Comparison of ENCODE assay signal across 23 cellular contexts in the genomic region with DNA sequence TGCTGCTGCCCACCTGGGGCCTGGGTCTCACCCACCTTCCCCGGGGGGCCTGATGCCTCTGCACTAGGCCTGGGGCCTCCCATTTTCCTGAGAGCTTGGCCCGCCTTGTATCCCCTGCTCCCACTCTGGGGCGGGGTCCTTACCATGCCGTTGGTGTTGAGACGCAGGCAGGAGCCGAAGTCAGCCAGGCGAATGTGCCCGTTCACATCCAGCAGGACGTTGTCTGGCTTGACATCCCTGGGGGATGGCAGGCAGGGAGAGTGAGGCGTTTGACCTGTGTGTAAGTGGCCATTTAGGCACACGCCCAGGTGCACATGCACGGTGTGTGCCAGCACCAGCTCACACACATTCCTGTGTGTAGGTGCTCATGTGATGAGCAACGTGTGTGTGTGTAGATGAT. TPM values are rescaled to one million over a fixed set of nuclear protein-coding genes. Genes with fewer than 3 reads are reported as not detected.
A peak's percentile ranks its signal among the peaks of the same experiment; 100 is the strongest.
DNase-seq lines count a peak whose midpoint lies in the region; ATAC-seq, FAIRE-seq and TF ChIP-seq lines count a peak whose summit lies in the region.
"Had no signal": no experiment of that assay in that cellular context is flagged by ENCODE, and none has a peak within 500 bp of the region (broad histone marks: within the 10 kb centered on the region; RNA-seq: fewer than 3 reads in every experiment).

No MANE protein-coding gene starts in this region.

- intact Hi-C loops in spleen (cut with DNase I; ENCODE audit: low total_unique reads), result no loop called here
- intact Hi-C loops in activated CD4-positive, alpha-beta T cell treated with anti-CD3 and anti-CD28 coated beads, Interleukin-2, amount 10 ng/mL, durations not matched to agents 24 days and 14 days (cut with micrococcal nuclease), result no loop called here
- intact Hi-C loops in activated CD8-positive, alpha-beta T cell treated with anti-CD3 and anti-CD28 coated beads for 36 hours (cut with micrococcal nuclease), result no loop called here

- H3K4me3 ChIP-seq in bronchial epithelial cell (ENCODE audit: low read depth, low read length) (no peak overlapping the region), spleen (no peak overlapping the region)

- no peaks in the 10 kb centered on the region for H3K27me3 ChIP-seq in bronchial epithelial cell (ENCODE audit: control insufficient read depth, insufficient read depth, low read length)
- H3K27me3 ChIP-seq in spleen (replicated peaks in 1 of 7), result no peaks in the 10 kb centered on the region
- H3K27me3 ChIP-seq: BE2C had no signal

- ATAC-seq in WTC11 (no peak), HG02970 (IDR thresholded peaks at IDR 0.05; ENCODE audit: low FRiP score, unreplicated experiment) (no peak)
- no peak for ATAC-seq in activated CD8-positive, alpha-beta T cell treated with anti-CD3 and anti-CD28 coated beads for 36 hours
- ATAC-seq: HCT116 had no signal

- DNase-seq in WTC11 (ENCODE audit: low spot score) (no peak), bronchial epithelial cell (ENCODE audit: low read depth) (no peak), neural crest cell (ENCODE audit: low read depth, low spot score) (no peak), spleen (peak; percentile 69), HT-29 (ENCODE audit: low spot score) (no peak)
- DNase-seq in activated CD4-positive, alpha-beta T cell treated with anti-CD3 and anti-CD28 coated beads, Interleukin-2, amount 10 ng/mL, durations not matched to agents 24 days and 14 days, result no peak
- DNase-seq in activated CD8-positive, alpha-beta T cell treated with anti-CD3 and anti-CD28 coated beads for 36 hours, result no peak
- DNase-seq: ACHN; BE2C; C1 segment of cervical spinal cord; CD4-positive, CD25-positive, alpha-beta regulatory T cell; CD8-positive, alpha-beta memory T cell; COR-L47; DMS153; DMS79; GDM1; GOT3; H7; HFFc6 had no signal

- no peak overlapping the region for H3K27ac ChIP-seq in spleen

- CTCF ChIA-PET in WTC11 (lab: Charles Lee), result interaction anchor here (1.6 kb wide), 1 partner anchor 10 kb away, joined by 4 read pairs; no protein-coding TSS in a partner anchor
- CTCF ChIA-PET in activated CD8-positive, alpha-beta T cell treated with anti-CD3 and anti-CD28 coated beads for 36 hours (lab: Charles Lee), result interaction anchor here (1.6 kb wide), 1 partner anchor 9 kb away, joined by 4 read pairs; no protein-coding TSS in a partner anchor

- TF ChIP-seq CTCF in WTC11 (IDR thresholded peaks at IDR 0.05) (no peak), bronchial epithelial cell (IDR thresholded peaks at IDR 0.05; ENCODE audit: insufficient read depth, low read length, severe bottlenecking) (no peak), neural crest cell (conservative IDR thresholded peaks at IDR 0.05) (no peak), spleen (IDR thresholded peaks at IDR 0.05 in 8 of 11, conservative IDR thresholded peaks at IDR 0.05 in 3 of 11) (no peak)
- TF ChIP-seq CTCF in activated CD8-positive, alpha-beta T cell treated with anti-CD3 and anti-CD28 coated beads for 36 hours (IDR thresholded peaks at IDR 0.05), result no peak

- peaks cover 3% of the 10 kb centered on the region; the same call in 1 of the 2 replicates for H3K36me3 Mint-ChIP-seq in WTC11
- no peaks in the 10 kb centered on the region for H3K36me3 Mint-ChIP-seq in neural crest cell (ENCODE audit: low read depth)
- H3K36me3 Mint-ChIP-seq in activated CD4-positive, alpha-beta T cell treated with anti-CD3 and anti-CD28 coated beads, Interleukin-2, amount 10 ng/mL, durations not matched to agents 24 days and 14 days (ENCODE audit: low read depth), result no peaks in the 10 kb centered on the region
- H3K36me3 Mint-ChIP-seq in activated CD8-positive, alpha-beta T cell treated with anti-CD3 and anti-CD28 coated beads for 36 hours (ENCODE audit: low read depth), result no peaks in the 10 kb centered on the region

- H3K9me3 ChIP-seq in spleen, result no peaks in the 10 kb centered on the region
- H3K9me3 ChIP-seq: BE2C had no signal

- H3K9me3 Mint-ChIP-seq in WTC11 (no peaks in the 10 kb centered on the region), neural crest cell (no peaks in the 10 kb centered on the region)
- no peaks in the 10 kb centered on the region for H3K9me3 Mint-ChIP-seq in activated CD4-positive, alpha-beta T cell treated with anti-CD3 and anti-CD28 coated beads, Interleukin-2, amount 10 ng/mL, durations not matched to agents 24 days and 14 days
- no peaks in the 10 kb centered on the region for H3K9me3 Mint-ChIP-seq in activated CD8-positive, alpha-beta T cell treated with anti-CD3 and anti-CD28 coated beads for 36 hours
- H3K9me3 Mint-ChIP-seq: CD4-positive, CD25-positive, alpha-beta regulatory T cell; CD8-positive, alpha-beta memory T cell; HFFc6 had no signal

- no peaks in the 10 kb centered on the region for H3K27me3 Mint-ChIP-seq in WTC11 (ENCODE audit: low read depth)
- peaks cover 10% of the 10 kb centered on the region for H3K27me3 Mint-ChIP-seq in neural crest cell (ENCODE audit: low read depth)
- peaks cover 2% of the 10 kb centered on the region for H3K27me3 Mint-ChIP-seq in activated CD4-positive, alpha-beta T cell treated with anti-CD3 and anti-CD28 coated beads, Interleukin-2, amount 10 ng/mL, durations not matched to agents 24 days and 14 days
- no peaks in the 10 kb centered on the region for H3K27me3 Mint-ChIP-seq in activated CD8-positive, alpha-beta T cell treated with anti-CD3 and anti-CD28 coated beads for 36 hours
- H3K27me3 Mint-ChIP-seq: CD8-positive, alpha-beta memory T cell had no signal

- peaks cover 39% of the 10 kb centered on the region for H3K36me3 ChIP-seq in bronchial epithelial cell (ENCODE audit: control insufficient read depth, insufficient read depth, low read length)
- peaks cover 0 to 29% (median 0%) of the 10 kb centered on the region in 6 donors for H3K36me3 ChIP-seq in spleen
- H3K36me3 ChIP-seq: BE2C had no signal

- FAIRE-seq in bronchial epithelial cell (lab: Jason Lieb, UNC), result peak; percentile 94
- FAIRE-seq: A204.1, D721Med had no signal

- H3K27ac Mint-ChIP-seq in WTC11, result peak overlapping the region; percentile 62; the same call in 1 of the 2 replicates
- H3K27ac Mint-ChIP-seq in neural crest cell (ENCODE audit: unreplicated experiment), result peak overlapping the region; percentile 60
- no peak overlapping the region for H3K27ac Mint-ChIP-seq in activated CD4-positive, alpha-beta T cell treated with anti-CD3 and anti-CD28 coated beads, Interleukin-2, amount 10 ng/mL, durations not matched to agents 24 days and 14 days
- H3K27ac Mint-ChIP-seq in activated CD8-positive, alpha-beta T cell treated with anti-CD3 and anti-CD28 coated beads for 36 hours, result no peak overlapping the region
- H3K27ac Mint-ChIP-seq: CD4-positive, CD25-positive, alpha-beta regulatory T cell; HFFc6 had no signal

- peaks cover 0 to 23% (median 12%) of the 10 kb centered on the region in 6 donors for H3K4me1 ChIP-seq in spleen
- H3K4me1 ChIP-seq: BE2C had no signal

- H3K4me3 Mint-ChIP-seq in WTC11 (no peak overlapping the region), neural crest cell (no peak overlapping the region)
- no peak overlapping the region for H3K4me3 Mint-ChIP-seq in activated CD4-positive, alpha-beta T cell treated with anti-CD3 and anti-CD28 coated beads, Interleukin-2, amount 10 ng/mL, durations not matched to agents 24 days and 14 days
- H3K4me3 Mint-ChIP-seq in activated CD8-positive, alpha-beta T cell treated with anti-CD3 and anti-CD28 coated beads for 36 hours, result no peak overlapping the region
- H3K4me3 Mint-ChIP-seq: HFFc6 had no signal

- TF ChIP-seq POLR2A in spleen (IDR thresholded peaks at IDR 0.05), result no peak

- H3K4me1 Mint-ChIP-seq in WTC11 (peaks cover 23% of the 10 kb centered on the region), neural crest cell (peaks cover 9% of the 10 kb centered on the region)
- peaks cover 8% of the 10 kb centered on the region for H3K4me1 Mint-ChIP-seq in activated CD4-positive, alpha-beta T cell treated with anti-CD3 and anti-CD28 coated beads, Interleukin-2, amount 10 ng/mL, durations not matched to agents 24 days and 14 days
- peaks cover 8% of the 10 kb centered on the region for H3K4me1 Mint-ChIP-seq in activated CD8-positive, alpha-beta T cell treated with anti-CD3 and anti-CD28 coated beads for 36 hours (ENCODE audit: low read depth)

- POLR2A ChIA-PET in WTC11 (lab: Charles Lee), result no interaction called here
- POLR2A ChIA-PET in activated CD8-positive, alpha-beta T cell treated with anti-CD3 and anti-CD28 coated beads for 36 hours (lab: Charles Lee), result no interaction called here

- WGBS in spleen, 5 donors, result 90 to 91% (median 90%) methylated on average over 11 to 13 of the region's 13 CpGs

RNA-seq across cellular contexts. Expression of a gene that starts 5.1 kb away (rescaled TPM):
- 14.9 to 21.6 TPM (median 17.3 TPM) in 3 replicates for total RNA-seq in WTC11 (2021)
- 16.6 and 23.0 TPM in 2 replicates for total RNA-seq in bronchial epithelial cell
- 3.0 and 3.5 TPM in 2 replicates for total RNA-seq in neural crest cell
- 1 to 10 TPM; 1.9 to 4.6 (median 2.6) TPM for total RNA-seq in spleen
- 1 to 10 TPM in 2 of 3 donors, under 1 TPM in 1; 0.74 to 2.0 (median 1.0) TPM for polyA plus RNA-seq in spleen
- 0.05 TPM in 2 replicates for total RNA-seq in activated CD4-positive, alpha-beta T cell treated with anti-CD3 and anti-CD28 coated beads, Interleukin-2, amount 10 ng/mL, durations not matched to agents 24 days and 14 days
- 22.7 and 24.7 TPM in 2 replicates for total RNA-seq in HT-29 (2014; rRNA removed; shearing (Covaris generic))
- total RNA-seq in activated CD8-positive, alpha-beta T cell treated with anti-CD3 and anti-CD28 coated beads for 36 hours, result under 1 TPM; 0.31 to 0.61 TPM

RNA-seq across cellular contexts. Expression of a gene that starts 29.0 kb away (rescaled TPM):
- total RNA-seq in WTC11 (2021), result 47.1 to 53.3 TPM (median 51.2 TPM) in 3 replicates
- total RNA-seq in bronchial epithelial cell, result 5.5 and 8.3 TPM in 2 replicates
- total RNA-seq in neural crest cell, result 54.8 and 57.9 TPM in 2 replicates
- 10 to 100 TPM; 20.1 to 33.6 (median 28.2) TPM for total RNA-seq in spleen
- polyA plus RNA-seq in spleen, result 10 to 100 TPM; 17.8 to 27.6 (median 20.5) TPM
- total RNA-seq in activated CD4-positive, alpha-beta T cell treated with anti-CD3 and anti-CD28 coated beads, Interleukin-2, amount 10 ng/mL, durations not matched to agents 24 days and 14 days, result 36.7 and 39.1 TPM in 2 replicates
- 35.1 and 38.0 TPM in 2 replicates for total RNA-seq in HT-29 (2014; rRNA removed; shearing (Covaris generic))
- 10 to 100 TPM; 25.8 to 29.0 TPM for total RNA-seq in activated CD8-positive, alpha-beta T cell treated with anti-CD3 and anti-CD28 coated beads for 36 hours

RNA-seq across cellular contexts. Expression of a gene that starts 36.3 kb away (rescaled TPM):
- 24.5 to 31.6 TPM (median 28.3 TPM) in 3 replicates for total RNA-seq in WTC11 (2021)
- 6.8 and 7.0 TPM in 2 replicates for total RNA-seq in bronchial epithelial cell
- 13.1 and 14.6 TPM in 2 replicates for total RNA-seq in neural crest cell
- 100 to 1,000 TPM in 1 of 7 donors, 10 to 100 TPM in 6; 41.5 to 106 (median 57.4) TPM for total RNA-seq in spleen
- polyA plus RNA-seq in spleen, result 10 to 100 TPM; 40.8 to 70.8 (median 63.8) TPM
- total RNA-seq in activated CD4-positive, alpha-beta T cell treated with anti-CD3 and anti-CD28 coated beads, Interleukin-2, amount 10 ng/mL, durations not matched to agents 24 days and 14 days, result 63.5 and 67.3 TPM in 2 replicates
- 44.4 and 57.0 TPM in 2 replicates for total RNA-seq in HT-29 (2014; rRNA removed; shearing (Covaris generic))
- 10 to 100 TPM; 56.4 to 58.0 TPM for total RNA-seq in activated CD8-positive, alpha-beta T cell treated with anti-CD3 and anti-CD28 coated beads for 36 hours

RNA-seq across cellular contexts. Expression of a gene that starts 39.1 kb away (rescaled TPM):
- 29.9 to 38.1 TPM (median 35.2 TPM) in 3 replicates for total RNA-seq in WTC11 (2021)
- 32.9 and 40.7 TPM in 2 replicates for total RNA-seq in bronchial epithelial cell
- total RNA-seq in neural crest cell, result 74.2 and 77.2 TPM in 2 replicates
- 100 to 1,000 TPM; 117 to 337 (median 201) TPM for total RNA-seq in spleen
- 10 to 100 TPM; 51.9 to 93.9 (median 53.7) TPM for polyA plus RNA-seq in spleen
- total RNA-seq in activated CD4-positive, alpha-beta T cell treated with anti-CD3 and anti-CD28 coated beads, Interleukin-2, amount 10 ng/mL, durations not matched to agents 24 days and 14 days, result 93.0 and 101 TPM in 2 replicates
- 118 and 123 TPM in 2 replicates for total RNA-seq in HT-29 (2014; rRNA removed; shearing (Covaris generic))
- total RNA-seq in activated CD8-positive, alpha-beta T cell treated with anti-CD3 and anti-CD28 coated beads for 36 hours, result 10 to 100 TPM; 60.3 to 65.1 TPM

Comparison
In these comparisons a context has a peak if more than half of its experiments do, and no peak if none do; other contexts are left out.
1. H3K27ac Mint-ChIP-seq: peak in WTC11 (single experiment) and neural crest cell (single experiment); none in activated CD4-positive, alpha-beta T cell treated with anti-CD3 and anti-CD28 coated beads, Interleukin-2, amount 10 ng/mL, durations not matched to agents 24 days and 14 days (single experiment) and activated CD8-positive, alpha-beta T cell treated with anti-CD3 and anti-CD28 coated beads for 36 hours (single experiment).